ENCODE assay signal across 8 cellular contexts in genomic region chr20:46690219-46691111, GRCh38. TPM values are rescaled to one million over a fixed set of nuclear protein-coding genes. Genes with fewer than 3 reads are reported as not detected.
DNase-seq lines count a peak whose midpoint lies in the region; ATAC-seq lines count a peak whose summit lies in the region.

No MANE protein-coding gene starts in this region.

- H3K27ac ChIP-seq in thymus (ENCODE audit: low read depth) = no peak overlapping the region

- H3K36me3 ChIP-seq in thymus (ENCODE audit: control insufficient read depth, insufficient read depth) = no peaks in the 10 kb centered on the region

- no peaks in the 10 kb centered on the region for H3K9me3 ChIP-seq in thymus (ENCODE audit: control insufficient read depth)

- DNase-seq in activated CD8-positive, alpha-beta memory T cell treated with anti-CD3 and anti-CD28 coated beads, Interleukin-2, amount 10 ng/mL, durations not matched to agents 7 days and 5 days = no peak
- DNase-seq in activated CD8-positive, alpha-beta memory T cell treated with anti-CD3 and anti-CD28 coated beads for 24 hours = no peak
- no peak for DNase-seq in activated naive CD8-positive, alpha-beta T cell treated with anti-CD3 and anti-CD28 coated beads, Interleukin-2, amount 50 U/mL, for 24 hours
- DNase-seq in left kidney (ENCODE audit: low read depth, low spot score) (peak; percentile 27), NCI-H2196 treated with DMSO at 0.1 percent for 48 hours (lab: John Stamatoyannopoulos, UW; ENCODE audit: unreplicated experiment) (no peak)

- 76% methylated on average over 13 of the region's 13 CpGs for WGBS in thymus

- H3K27me3 ChIP-seq in thymus (ENCODE audit: control insufficient read depth, insufficient read depth) = no peaks in the 10 kb centered on the region

- no peaks in the 10 kb centered on the region for H3K27me3 Mint-ChIP-seq in activated CD8-positive, alpha-beta memory T cell treated with anti-CD3 and anti-CD28 coated beads, Interleukin-2, amount 10 ng/mL, durations not matched to agents 7 days and 5 days
- H3K27me3 Mint-ChIP-seq in activated naive CD8-positive, alpha-beta T cell treated with anti-CD3 and anti-CD28 coated beads, Interleukin-2, amount 50 U/mL, for 24 hours = no peaks in the 10 kb centered on the region

- H3K27ac Mint-ChIP-seq in activated CD8-positive, alpha-beta memory T cell treated with anti-CD3 and anti-CD28 coated beads, Interleukin-2, amount 10 ng/mL, durations not matched to agents 7 days and 5 days = no peak overlapping the region
- peak overlapping the region; percentile 89 for H3K27ac Mint-ChIP-seq in activated naive CD8-positive, alpha-beta T cell treated with anti-CD3 and anti-CD28 coated beads, Interleukin-2, amount 50 U/mL, for 24 hours

- no peaks in the 10 kb centered on the region for H3K9me3 Mint-ChIP-seq in activated CD8-positive, alpha-beta memory T cell treated with anti-CD3 and anti-CD28 coated beads, Interleukin-2, amount 10 ng/mL, durations not matched to agents 7 days and 5 days (ENCODE audit: low read depth)
- no peaks in the 10 kb centered on the region for H3K9me3 Mint-ChIP-seq in activated naive CD8-positive, alpha-beta T cell treated with anti-CD3 and anti-CD28 coated beads, Interleukin-2, amount 50 U/mL, for 24 hours

- peaks cover 34% of the 10 kb centered on the region for H3K4me1 Mint-ChIP-seq in activated CD8-positive, alpha-beta memory T cell treated with anti-CD3 and anti-CD28 coated beads, Interleukin-2, amount 10 ng/mL, durations not matched to agents 7 days and 5 days
- H3K4me1 Mint-ChIP-seq in activated naive CD8-positive, alpha-beta T cell treated with anti-CD3 and anti-CD28 coated beads, Interleukin-2, amount 50 U/mL, for 24 hours = peaks cover 46% of the 10 kb centered on the region

- peaks cover 18% of the 10 kb centered on the region for H3K4me1 ChIP-seq in thymus (ENCODE audit: control insufficient read depth, insufficient read depth, low read length)

- CTCF ChIA-PET in activated CD8-positive, alpha-beta memory T cell treated with anti-CD3 and anti-CD28 coated beads, Interleukin-2, amount 10 ng/mL, durations not matched to agents 7 days and 5 days (lab: Charles Lee) = interaction anchor here (1.0 to 6.0 kb wide), 9 partner anchors 10 to 172 kb away, joined by 3 to 22 read pairs (median 4); no protein-coding TSS in a partner anchor

- H3K4me3 Mint-ChIP-seq in activated CD8-positive, alpha-beta memory T cell treated with anti-CD3 and anti-CD28 coated beads, Interleukin-2, amount 10 ng/mL, durations not matched to agents 7 days and 5 days = peak overlapping the region; percentile 95
- H3K4me3 Mint-ChIP-seq in activated naive CD8-positive, alpha-beta T cell treated with anti-CD3 and anti-CD28 coated beads, Interleukin-2, amount 50 U/mL, for 24 hours = peak overlapping the region; percentile 93

- ATAC-seq in activated CD8-positive, alpha-beta memory T cell treated with anti-CD3 and anti-CD28 coated beads, Interleukin-2, amount 10 ng/mL, durations not matched to agents 7 days and 5 days = no peak
- no peak for ATAC-seq in activated naive CD8-positive, alpha-beta T cell treated with anti-CD3 and anti-CD28 coated beads, Interleukin-2, amount 50 U/mL, for 24 hours
- ATAC-seq in HG03025 (IDR thresholded peaks at IDR 0.05; ENCODE audit: low FRiP score, unreplicated experiment) (no peak), HG03159 (IDR thresholded peaks at IDR 0.05; ENCODE audit: unreplicated experiment) (no peak)

- peak overlapping the region; percentile 68 for H3K4me3 ChIP-seq in thymus (ENCODE audit: low read length)

- H3K36me3 Mint-ChIP-seq in activated CD8-positive, alpha-beta memory T cell treated with anti-CD3 and anti-CD28 coated beads, Interleukin-2, amount 10 ng/mL, durations not matched to agents 7 days and 5 days = peaks cover 19% of the 10 kb centered on the region
- H3K36me3 Mint-ChIP-seq in activated naive CD8-positive, alpha-beta T cell treated with anti-CD3 and anti-CD28 coated beads, Interleukin-2, amount 50 U/mL, for 24 hours (ENCODE audit: low read depth) = peaks cover 19% of the 10 kb centered on the region

RNA-seq across cellular contexts. Expression of gene TP53RK, which starts 1.2 kb away (rescaled TPM):
- 10 to 100 TPM; 14.8 to 20.9 TPM for total RNA-seq in activated CD8-positive, alpha-beta memory T cell treated with anti-CD3 and anti-CD28 coated beads, Interleukin-2, amount 10 ng/mL, durations not matched to agents 7 days and 5 days
- 13.1 TPM for polyA plus RNA-seq in thymus

RNA-seq across cellular contexts. Expression of gene SLC2A10, which starts 19.0 kb away (rescaled TPM):
- not detected for total RNA-seq in activated CD8-positive, alpha-beta memory T cell treated with anti-CD3 and anti-CD28 coated beads, Interleukin-2, amount 10 ng/mL, durations not matched to agents 7 days and 5 days
- 4.8 TPM for polyA plus RNA-seq in thymus

RNA-seq across cellular contexts. Expression of gene SLC13A3, which starts 39.2 kb away (rescaled TPM):
- total RNA-seq in activated CD8-positive, alpha-beta memory T cell treated with anti-CD3 and anti-CD28 coated beads, Interleukin-2, amount 10 ng/mL, durations not matched to agents 7 days and 5 days = under 1 TPM in 1 of 2 experiments, not detected in 1; 0.19 TPM
- polyA plus RNA-seq in thymus = 1.9 TPM
